In genomic region chr5:25669645-25670401, GRCh38 we compare ENCODE assay signal across 20 cellular contexts.
DNase-seq lines count a peak whose midpoint lies in the region; ATAC-seq, FAIRE-seq and TF ChIP-seq lines count a peak whose summit lies in the region.
"Had no signal": no experiment of that assay in that cellular context is flagged by ENCODE, and none has a peak within 500 bp of the region (broad histone marks: within the 10 kb centered on the region; RNA-seq: fewer than 3 reads in every experiment).

No MANE protein-coding gene starts in this region.

- 28% methylated on average over 1 of the region's 1 CpG for WGBS in right lobe of liver (ENCODE audit: insufficient coverage, low coverage, low lambda C conversion rate, missing lambda C conversion rate)
- WGBS in lower leg skin, 2 donors, result 68 to 76% methylated on average over 1 of the region's 1 CpG

- no peaks in the 10 kb centered on the region for H3K79me2 ChIP-seq in SU-DHL-6 (ENCODE audit: insufficient read depth, low read length)

- H4K20me1 ChIP-seq in SU-DHL-6 (ENCODE audit: low read depth, low read length), result no peaks in the 10 kb centered on the region

- H3K27me3 ChIP-seq in SU-DHL-6 (ENCODE audit: low read length) (no peaks in the 10 kb centered on the region), right lobe of liver (no peaks in the 10 kb centered on the region)

- peak overlapping the region; percentile 12 for H2AFZ ChIP-seq in SU-DHL-6 (ENCODE audit: low read depth, low read length, severe bottlenecking)
- H2AFZ ChIP-seq: GM23248 had no signal

- H3K4me1 ChIP-seq in right lobe of liver, result peaks cover 0 to 14% (median 4%) of the 10 kb centered on the region in 4 donors

- ATAC-seq in right lobe of liver, result peak; percentile 83 to 95 (median 90)
- ATAC-seq: HCT116 had no signal

- FAIRE-seq in H54 (lab: Jason Lieb, UNC), result peak; percentile 27
- FAIRE-seq: G401.6, GM12892, GM19239, H1 had no signal

- H3K9me3 ChIP-seq in SU-DHL-6 (ENCODE audit: insufficient read depth, low read length) (peaks cover 10% of the 10 kb centered on the region; the same call in 1 of the 2 replicates), right lobe of liver (no peaks in the 10 kb centered on the region)

- intact Hi-C loops in right lobe of liver (cut with DNase I) (no loop called here), lower leg skin (cut with DNase I; ENCODE audit: low total_unique reads) (no loop called here)

- no peaks in the 10 kb centered on the region for H3F3A ChIP-seq in SU-DHL-6 (ENCODE audit: insufficient read depth)

- no peaks in the 10 kb centered on the region for H3K9me2 ChIP-seq in SU-DHL-6 (replicated peaks; ENCODE audit: insufficient read depth, low read length)

- DNase-seq in H54 (ENCODE audit: insufficient read length, low spot score) (no peak), NAMALWA (ENCODE audit: low spot score) (peak; percentile 13), right lobe of liver (no peak), lower leg skin (ENCODE audit: low spot score in 2 of 2) (no peak), NCI-H187 treated with DMSO at 0.1 percent for 48 hours (lab: John Stamatoyannopoulos, UW) (no peak), NCI-H187 (lab: John Stamatoyannopoulos, UW) (no peak)
- DNase-seq: C1 segment of cervical spinal cord; Calu3; CD4-positive, alpha-beta memory T cell; COR-L47; DMS53; DMS79 treated with DMSO at 0.1 percent for 48 hours; GM23248; H9 had no signal

- TF ChIP-seq POLR2A in H54 (IDR thresholded peaks at IDR 0.05; ENCODE audit: low read depth, low read length) (no peak), right lobe of liver (IDR thresholded peaks at IDR 0.05) (no peak), lower leg skin (IDR thresholded peaks at IDR 0.05) (no peak)

- H3K4me3 ChIP-seq in SU-DHL-6 (ENCODE audit: insufficient read depth, low read length, poor library complexity, severe bottlenecking) (no peak overlapping the region), right lobe of liver (no peak overlapping the region), lower leg skin (ENCODE audit: low read depth, poor library complexity, severe bottlenecking) (no peak overlapping the region)
- H3K4me3 ChIP-seq: GM23248 had no signal

- peak overlapping the region; percentile 12 for H3K4me2 ChIP-seq in SU-DHL-6 (ENCODE audit: low read depth, low read length, poor library complexity, severe bottlenecking)

- H3K36me3 ChIP-seq in SU-DHL-6 (ENCODE audit: low read length) (no peaks in the 10 kb centered on the region), right lobe of liver (no peaks in the 10 kb centered on the region)

- H3K9ac ChIP-seq in SU-DHL-6 (ENCODE audit: low read length), result no peak overlapping the region
- H3K9ac ChIP-seq: GM23248 had no signal

- no peak overlapping the region for H3K27ac ChIP-seq in SU-DHL-6 (ENCODE audit: low read depth, low read length)
- peak overlapping the region; percentile 34 to 72 (median 62) for H3K27ac ChIP-seq in right lobe of liver
- H3K27ac ChIP-seq: GM23248 had no signal

- no peak for TF ChIP-seq CTCF in SU-DHL-6 (IDR thresholded peaks at IDR 0.05; ENCODE audit: insufficient read depth, low read length, poor library complexity, severe bottlenecking)
- TF ChIP-seq CTCF in right lobe of liver (IDR thresholded peaks at IDR 0.05), result no peak
- no peak for TF ChIP-seq CTCF in lower leg skin (IDR thresholded peaks at IDR 0.05)
